ENCODE assay signal across 28 cellular contexts in genomic region chr7:108324053-108325038, GRCh38.
A peak's percentile ranks its signal among the peaks of the same experiment; 100 is the strongest.
DNase-seq lines count a peak whose midpoint lies in the region; TF ChIP-seq lines count a peak whose summit lies in the region.
"Had no signal": no experiment of that assay in that cellular context is flagged by ENCODE, and none has a peak within 500 bp of the region (broad histone marks: within the 10 kb centered on the region; RNA-seq: fewer than 3 reads in every experiment).

No MANE protein-coding gene starts in this region.

- H3K27me3 Mint-ChIP-seq in neural crest cell (ENCODE audit: low read depth), result no peaks in the 10 kb centered on the region
- H3K27me3 Mint-ChIP-seq: CD4-positive, CD25-positive, alpha-beta regulatory T cell; IgD-negative memory B cell had no signal

- peak; percentile 13 for DNase-seq in NCI-H1105 treated with DMSO at 0.1 percent for 48 hours (lab: John Stamatoyannopoulos, UW)
- no peak for DNase-seq in NCI-H1105 (lab: John Stamatoyannopoulos, UW)
- peak; percentile 29 for DNase-seq in NCI-H146 (lab: John Stamatoyannopoulos, UW)
- DNase-seq in RPMI8226, result peak; percentile 63
- no peak for DNase-seq in neural crest cell (ENCODE audit: low read depth, low spot score)
- DNase-seq in smooth muscle cell (lab: John Stamatoyannopoulos, UW; ENCODE audit: unreplicated experiment), result no peak
- no peak for DNase-seq in epidermal melanocyte (ENCODE audit: insufficient read length, low spot score)
- DNase-seq in thyroid gland, result no peak
- DNase-seq: 8988T; activated CD4-positive, alpha-beta memory T cell treated with anti-CD3 and anti-CD28 coated beads for 36 hours; activated CD8-positive, alpha-beta memory T cell treated with anti-CD3 and anti-CD28 coated beads, Interleukin-2, amount 50 U/mL, for 4 hours; activated naive CD4-positive, alpha-beta T cell treated with anti-CD3 and anti-CD28 coated beads for 36 hours; amniotic stem cell; CD4-positive, CD25-positive, alpha-beta regulatory T cell; effector CD8-positive, alpha-beta T cell; foreskin keratinocyte; heart right ventricle; NCI-H1092; NCI-H2081 treated with DMSO at 0.1 percent for 48 hours; stimulated activated CD4-positive, alpha-beta T cell treated with anti-CD3 and anti-CD28 coated beads, Interleukin-15, amount 100 ng/mL, for 24 hours; stimulated activated naive CD4-positive, alpha-beta T cell; testis; uterus had no signal

- H3K27ac ChIP-seq in smooth muscle cell (ENCODE audit: low read depth) (no peak overlapping the region), thyroid gland (no peak overlapping the region)
- H3K27ac ChIP-seq: foreskin keratinocyte, heart right ventricle, prostate gland, RWPE1, SK-N-MC, testis, uterus had no signal

- H3K4me3 ChIP-seq in smooth muscle cell (no peak overlapping the region), thyroid gland (replicated peaks in 1 of 3) (no peak overlapping the region)
- H3K4me3 ChIP-seq: heart right ventricle, prostate gland, SK-N-MC, testis, uterus had no signal

- H3K79me2 ChIP-seq in smooth muscle cell (ENCODE audit: low read depth), result no peaks in the 10 kb centered on the region

- H3K36me3 Mint-ChIP-seq in neural crest cell (ENCODE audit: low read depth), result no peaks in the 10 kb centered on the region
- H3K36me3 Mint-ChIP-seq: activated CD4-positive, alpha-beta memory T cell treated with anti-CD3 and anti-CD28 coated beads for 36 hours; CD4-positive, CD25-positive, alpha-beta regulatory T cell; IgD-negative memory B cell had no signal

- H3K4me2 ChIP-seq in smooth muscle cell, result no peak overlapping the region

- no peaks in the 10 kb centered on the region for H3K9me3 ChIP-seq in smooth muscle cell (replicated peaks; ENCODE audit: low read depth)
- no peaks in the 10 kb centered on the region for H3K9me3 ChIP-seq in thyroid gland
- H3K9me3 ChIP-seq: heart right ventricle, prostate gland, testis, uterus had no signal

- H2AFZ ChIP-seq in smooth muscle cell (ENCODE audit: low read depth), result no peak overlapping the region

- H3K4me3 Mint-ChIP-seq in neural crest cell, result peak overlapping the region; percentile 7
- H3K4me3 Mint-ChIP-seq: activated CD4-positive, alpha-beta memory T cell treated with anti-CD3 and anti-CD28 coated beads for 36 hours; activated naive CD4-positive, alpha-beta T cell treated with anti-CD3 and anti-CD28 coated beads for 36 hours; activated T-helper 1 cell treated with anti-CD3 and anti-CD28 coated beads, Interleukin-12 subunit alpha, Interleukin-12 subunit beta, Interleukin-2, Interleukin-4 antibody, amounts not matched to agents 30 ng/mL and 10 ng/mL and 1 ng/mL, durations not matched to agents 14 hours and 24 hours and 36 hours; CD4-positive, CD25-positive, alpha-beta regulatory T cell; IgD-negative memory B cell had no signal

- no peak for TF ChIP-seq CTCF in neural crest cell (conservative IDR thresholded peaks at IDR 0.05)
- no peak for TF ChIP-seq CTCF in smooth muscle cell (IDR thresholded peaks at IDR 0.05; ENCODE audit: borderline replicate concordance, insufficient read depth, poor library complexity, severe bottlenecking)
- TF ChIP-seq CTCF in thyroid gland (IDR thresholded peaks at IDR 0.05), result no peak

- no peak for TF ChIP-seq POLR2A in thyroid gland (IDR thresholded peaks at IDR 0.05)

- H3K4me1 Mint-ChIP-seq in neural crest cell, result peaks cover 73% of the 10 kb centered on the region
- H3K4me1 Mint-ChIP-seq: CD4-positive, CD25-positive, alpha-beta regulatory T cell had no signal

- no peaks in the 10 kb centered on the region for H3K9me3 Mint-ChIP-seq in neural crest cell
- H3K9me3 Mint-ChIP-seq: activated CD4-positive, alpha-beta memory T cell treated with anti-CD3 and anti-CD28 coated beads for 36 hours; activated naive CD4-positive, alpha-beta T cell treated with anti-CD3 and anti-CD28 coated beads for 36 hours; activated T-helper 1 cell treated with anti-CD3 and anti-CD28 coated beads, Interleukin-12 subunit alpha, Interleukin-12 subunit beta, Interleukin-2, Interleukin-4 antibody, amounts not matched to agents 30 ng/mL and 10 ng/mL and 1 ng/mL, durations not matched to agents 14 hours and 24 hours and 36 hours; IgD-negative memory B cell had no signal

- intact Hi-C loops in thyroid gland (cut with DNase I), result no loop called here

- H3K27me3 ChIP-seq in smooth muscle cell (ENCODE audit: low read depth), result no peaks in the 10 kb centered on the region
- no peaks in the 10 kb centered on the region for H3K27me3 ChIP-seq in thyroid gland
- H3K27me3 ChIP-seq: foreskin keratinocyte, heart right ventricle, testis, uterus had no signal

- H3K4me1 ChIP-seq in smooth muscle cell (ENCODE audit: low read depth), result peaks cover 43% of the 10 kb centered on the region
- H3K4me1 ChIP-seq in thyroid gland, result no peaks in the 10 kb centered on the region
- H3K4me1 ChIP-seq: foreskin keratinocyte, heart right ventricle, prostate gland, testis, uterus had no signal

- no peaks in the 10 kb centered on the region for H3F3A ChIP-seq in smooth muscle cell (ENCODE audit: low read depth)

- no peak overlapping the region for H3K9ac ChIP-seq in smooth muscle cell (ENCODE audit: low read depth)

- WGBS in smooth muscle cell (ENCODE audit: low lambda C conversion rate), result 76% methylated on average over 4 of the region's 4 CpGs
- 82 to 87% methylated on average over 4 of the region's 4 CpGs for WGBS in thyroid gland, 2 donors

- H4K20me1 ChIP-seq in smooth muscle cell (ENCODE audit: low read depth), result no peaks in the 10 kb centered on the region

- H3K27ac Mint-ChIP-seq in neural crest cell (ENCODE audit: unreplicated experiment), result peak overlapping the region; percentile 96
- H3K27ac Mint-ChIP-seq: activated CD4-positive, alpha-beta memory T cell treated with anti-CD3 and anti-CD28 coated beads for 36 hours; activated naive CD4-positive, alpha-beta T cell treated with anti-CD3 and anti-CD28 coated beads for 36 hours; activated T-helper 1 cell treated with anti-CD3 and anti-CD28 coated beads, Interleukin-12 subunit alpha, Interleukin-12 subunit beta, Interleukin-2, Interleukin-4 antibody, amounts not matched to agents 30 ng/mL and 10 ng/mL and 1 ng/mL, durations not matched to agents 14 hours and 24 hours and 36 hours; CD4-positive, CD25-positive, alpha-beta regulatory T cell; IgD-negative memory B cell had no signal

- H3K36me3 ChIP-seq in smooth muscle cell (ENCODE audit: low read depth) (no peaks in the 10 kb centered on the region), thyroid gland (no peaks in the 10 kb centered on the region)
- H3K36me3 ChIP-seq: heart right ventricle, prostate gland, uterus had no signal

Comparison
In these comparisons a context has a peak if more than half of its experiments do, and no peak if none do; other contexts are left out.
1. DNase-seq: peak in NCI-H1105 treated with DMSO at 0.1 percent for 48 hours (single experiment), NCI-H146 (single experiment) and RPMI8226 (single experiment); none in NCI-H1105 (single experiment), neural crest cell (single experiment), smooth muscle cell (single experiment), epidermal melanocyte (single experiment) and thyroid gland (0 of 2).